ENCODE assay signal across 8 cellular contexts in genomic region chr16:67029249-67030096, GRCh38. TPM values are rescaled to one million over a fixed set of nuclear protein-coding genes. Genes with fewer than 3 reads are reported as not detected.
DNase-seq lines count a peak whose midpoint lies in the region; ATAC-seq and TF ChIP-seq lines count a peak whose summit lies in the region.

No MANE protein-coding gene starts in this region.

- WGBS in psoas muscle, 3 donors, result 0 to 1% (median 0%) methylated on average over 112 to 124 of the region's 124 CpGs

- TF ChIP-seq POLR2A in GM18951 (IDR thresholded peaks at IDR 0.05; ENCODE audit: extremely low read depth, insufficient read depth, insufficient read length), result peak; percentile 58
- TF ChIP-seq POLR2A in vagina (IDR thresholded peaks at IDR 0.05), result peak in 1 of 2 donors; percentile 48

- intact Hi-C loops in psoas muscle (cut with DNase I), result no loop called here
- intact Hi-C loops in vagina (cut with DNase I), result no loop called here

- H3K36me3 ChIP-seq in right atrium auricular region (no peaks in the 10 kb centered on the region), psoas muscle (ENCODE audit: insufficient read depth in 1 of 2, low read depth in 1 of 2) (peaks cover 0 to 18% of the 10 kb centered on the region in 2 donors), vagina (peaks cover 0 to 4% of the 10 kb centered on the region in 2 donors)

- in situ Hi-C loops in GM18951 (cut with MboI; ENCODE audit: low sequenced_read_pairs, unreplicated experiment), result no loop called here

- H3K27ac ChIP-seq in right atrium auricular region (peak overlapping the region; percentile 95 to 97), psoas muscle (peak overlapping the region; percentile 98), vagina (peak overlapping the region; percentile 95)

- H3K27me3 ChIP-seq in right atrium auricular region, result no peaks in the 10 kb centered on the region
- H3K27me3 ChIP-seq in psoas muscle (ENCODE audit: insufficient read depth in 3 of 3, low read length in 2 of 3), result no peaks in the 10 kb centered on the region
- H3K27me3 ChIP-seq in vagina, result no peaks in the 10 kb centered on the region

- H3K4me1 ChIP-seq in right atrium auricular region, result peaks cover 0 to 31% of the 10 kb centered on the region in 2 donors
- H3K4me1 ChIP-seq in psoas muscle, result peaks cover 26% of the 10 kb centered on the region
- peaks cover 39% of the 10 kb centered on the region for H3K4me1 ChIP-seq in vagina

- H3K9me3 ChIP-seq in right atrium auricular region (no peaks in the 10 kb centered on the region), psoas muscle (no peaks in the 10 kb centered on the region), vagina (no peaks in the 10 kb centered on the region)

- H3K4me3 ChIP-seq in right atrium auricular region, result peak overlapping the region; percentile 62 to 93
- H3K4me3 ChIP-seq in psoas muscle, result peak overlapping the region; percentile 99
- peak overlapping the region; percentile 85 to 86 for H3K4me3 ChIP-seq in vagina

- TF ChIP-seq CTCF in right atrium auricular region (IDR thresholded peaks at IDR 0.05) (peak in 1 of 2 donors; percentile 13), psoas muscle (IDR thresholded peaks at IDR 0.05) (no peak), vagina (IDR thresholded peaks at IDR 0.05) (no peak)

- ATAC-seq in HG03175 (IDR thresholded peaks at IDR 0.05; ENCODE audit: unreplicated experiment) (peak; percentile 32), psoas muscle (peak; percentile 46 to 69 (median 64))

- DNase-seq in AG08396 (ENCODE audit: low spot score) (peak; percentile 75), SW480 (ENCODE audit: low spot score) (peak; percentile 21), amniotic epithelial cell (ENCODE audit: low read depth) (peak; percentile 48), right atrium auricular region (ENCODE audit: low spot score) (peak; percentile 76), psoas muscle (peak; percentile 68 to 86), vagina (ENCODE audit: extremely low spot score in 2 of 2) (no peak)

RNA-seq across cellular contexts. Expression of gene CBFB, which starts 0.5 kb away (rescaled TPM):
- total RNA-seq in right atrium auricular region (10 to 100 TPM; 25.7 to 49.3 TPM), psoas muscle (10 to 100 TPM; 32.2 to 66.1 (median 56.7) TPM), vagina (33.9 TPM)
- 10 to 100 TPM; 24.3 to 56.3 (median 51.4) TPM for polyA plus RNA-seq in psoas muscle

RNA-seq across cellular contexts. Expression of gene CES4A, which starts 41.1 kb away (rescaled TPM):
- total RNA-seq in right atrium auricular region (10 to 100 TPM in 1 of 2 donors, 1 to 10 TPM in 1; 7.8 to 20.6 TPM), psoas muscle (10 to 100 TPM in 2 of 4 donors, 1 to 10 TPM in 2; 6.0 to 41.3 (median 10.4) TPM), vagina (12.5 TPM)
- 1 to 10 TPM; 4.2 to 5.5 (median 4.4) TPM for polyA plus RNA-seq in psoas muscle

Comparison
In these comparisons a context has a peak if more than half of its experiments do, and no peak if none do; other contexts are left out.
1. DNase-seq: peak in AG08396 (single experiment), SW480 (single experiment), amniotic epithelial cell (single experiment), right atrium auricular region (single experiment) and psoas muscle (2 of 2); none in vagina (0 of 2).
2. Peak in every context shown above with its lines, with median percentiles within 50 percentile points of each other: H3K27ac ChIP-seq and H3K4me3 ChIP-seq.